ENCODE assay signal across 1 cellular context in the genomic region with DNA sequence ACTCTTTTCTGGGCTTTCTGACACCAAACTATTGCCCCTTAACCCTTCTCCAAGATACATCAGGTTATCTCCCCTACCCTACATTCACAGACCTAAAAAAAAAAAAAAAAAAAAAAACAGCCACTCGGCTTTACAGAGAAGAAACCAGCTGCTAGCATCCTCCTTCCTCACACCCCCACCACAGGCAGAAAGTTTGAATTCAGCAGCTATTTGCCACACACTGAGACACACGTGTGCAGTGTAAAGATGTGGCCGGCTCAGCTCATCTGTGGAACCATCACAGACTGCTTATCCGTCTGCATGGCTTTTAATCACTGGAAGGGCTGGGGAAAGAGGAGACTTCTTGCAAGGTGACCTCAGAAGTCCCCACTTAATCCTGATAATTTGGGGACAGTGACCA.
TF ChIP-seq lines count a peak whose summit lies in the region.

No MANE protein-coding gene starts in this region.

TF ChIP-seq in GM23338, 12 proteins besides CTCF, POLR2A, EP300 and RAD21 (continued from another document):
- TF ChIP-seq, protein P1, sequence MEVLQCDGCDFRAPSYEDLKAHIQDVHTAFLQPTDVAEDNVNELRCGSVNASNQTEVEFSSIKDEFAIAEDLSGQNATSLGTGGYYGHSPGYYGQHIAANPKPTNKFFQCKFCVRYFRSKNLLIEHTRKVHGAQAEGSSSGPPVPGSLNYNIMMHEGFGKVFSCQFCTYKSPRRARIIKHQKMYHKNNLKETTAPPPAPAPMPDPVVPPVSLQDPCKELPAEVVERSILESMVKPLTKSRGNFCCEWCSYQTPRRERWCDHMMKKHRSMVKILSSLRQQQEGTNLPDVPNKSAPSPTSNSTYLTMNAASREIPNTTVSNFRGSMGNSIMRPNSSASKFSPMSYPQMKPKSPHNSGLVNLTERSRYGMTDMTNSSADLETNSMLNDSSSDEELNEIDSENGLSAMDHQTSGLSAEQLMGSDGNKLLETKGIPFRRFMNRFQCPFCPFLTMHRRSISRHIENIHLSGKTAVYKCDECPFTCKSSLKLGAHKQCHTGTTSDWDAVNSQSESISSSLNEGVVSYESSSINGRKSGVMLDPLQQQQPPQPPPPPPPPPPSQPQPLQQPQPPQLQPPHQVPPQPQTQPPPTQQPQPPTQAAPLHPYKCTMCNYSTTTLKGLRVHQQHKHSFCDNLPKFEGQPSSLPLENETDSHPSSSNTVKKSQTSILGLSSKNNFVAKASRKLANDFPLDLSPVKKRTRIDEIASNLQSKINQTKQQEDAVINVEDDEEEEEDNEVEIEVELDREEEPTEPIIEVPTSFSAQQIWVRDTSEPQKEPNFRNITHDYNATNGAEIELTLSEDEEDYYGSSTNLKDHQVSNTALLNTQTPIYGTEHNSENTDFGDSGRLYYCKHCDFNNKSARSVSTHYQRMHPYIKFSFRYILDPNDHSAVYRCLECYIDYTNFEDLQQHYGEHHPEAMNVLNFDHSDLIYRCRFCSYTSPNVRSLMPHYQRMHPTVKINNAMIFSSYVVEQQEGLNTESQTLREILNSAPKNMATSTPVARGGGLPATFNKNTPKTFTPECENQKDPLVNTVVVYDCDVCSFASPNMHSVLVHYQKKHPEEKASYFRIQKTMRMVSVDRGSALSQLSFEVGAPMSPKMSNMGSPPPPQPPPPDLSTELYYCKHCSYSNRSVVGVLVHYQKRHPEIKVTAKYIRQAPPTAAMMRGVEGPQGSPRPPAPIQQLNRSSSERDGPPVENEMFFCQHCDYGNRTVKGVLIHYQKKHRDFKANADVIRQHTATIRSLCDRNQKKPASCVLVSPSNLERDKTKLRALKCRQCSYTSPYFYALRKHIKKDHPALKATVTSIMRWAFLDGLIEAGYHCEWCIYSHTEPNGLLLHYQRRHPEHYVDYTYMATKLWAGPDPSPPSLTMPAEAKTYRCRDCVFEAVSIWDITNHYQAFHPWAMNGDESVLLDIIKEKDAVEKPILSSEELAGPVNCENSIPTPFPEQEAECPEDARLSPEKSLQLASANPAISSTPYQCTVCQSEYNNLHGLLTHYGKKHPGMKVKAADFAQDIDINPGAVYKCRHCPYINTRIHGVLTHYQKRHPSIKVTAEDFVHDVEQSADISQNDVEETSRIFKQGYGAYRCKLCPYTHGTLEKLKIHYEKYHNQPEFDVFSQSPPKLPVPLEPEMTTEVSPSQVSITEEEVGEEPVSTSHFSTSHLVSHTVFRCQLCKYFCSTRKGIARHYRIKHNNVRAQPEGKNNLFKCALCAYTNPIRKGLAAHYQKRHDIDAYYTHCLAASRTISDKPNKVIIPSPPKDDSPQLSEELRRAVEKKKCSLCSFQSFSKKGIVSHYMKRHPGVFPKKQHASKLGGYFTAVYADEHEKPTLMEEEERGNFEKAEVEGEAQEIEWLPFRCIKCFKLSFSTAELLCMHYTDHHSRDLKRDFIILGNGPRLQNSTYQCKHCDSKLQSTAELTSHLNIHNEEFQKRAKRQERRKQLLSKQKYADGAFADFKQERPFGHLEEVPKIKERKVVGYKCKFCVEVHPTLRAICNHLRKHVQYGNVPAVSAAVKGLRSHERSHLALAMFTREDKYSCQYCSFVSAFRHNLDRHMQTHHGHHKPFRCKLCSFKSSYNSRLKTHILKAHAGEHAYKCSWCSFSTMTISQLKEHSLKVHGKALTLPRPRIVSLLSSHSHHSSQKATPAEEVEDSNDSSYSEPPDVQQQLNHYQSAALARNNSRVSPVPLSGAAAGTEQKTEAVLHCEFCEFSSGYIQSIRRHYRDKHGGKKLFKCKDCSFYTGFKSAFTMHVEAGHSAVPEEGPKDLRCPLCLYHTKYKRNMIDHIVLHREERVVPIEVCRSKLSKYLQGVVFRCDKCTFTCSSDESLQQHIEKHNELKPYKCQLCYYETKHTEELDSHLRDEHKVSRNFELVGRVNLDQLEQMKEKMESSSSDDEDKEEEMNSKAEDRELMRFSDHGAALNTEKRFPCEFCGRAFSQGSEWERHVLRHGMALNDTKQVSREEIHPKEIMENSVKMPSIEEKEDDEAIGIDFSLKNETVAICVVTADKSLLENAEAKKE (CRISPR knock-in tag; IDR thresholded peaks at IDR 0.05): no peak
TF ChIP-seq in GM23338: peak in this region for 0.
